In genomic region chr20:33991498-33991897, GRCh38 we compare ENCODE assay signal across 1 cellular context.
TF ChIP-seq lines count a peak whose summit lies in the region.

No MANE protein-coding gene starts in this region.

TF ChIP-seq in H1, 55 proteins besides CTCF, POLR2A, EP300 and RAD21:
- no peak for TF ChIP-seq RFX5 (IDR thresholded peaks at IDR 0.05; ENCODE audit: borderline replicate concordance, low read depth, low read length)
- no peak for TF ChIP-seq YY1 (IDR thresholded peaks at IDR 0.05; ENCODE audit: low read depth, low read length)
